In genomic region chr1:36847761-36848160, GRCh38 we compare ENCODE assay signal across 1 cellular context.
TF ChIP-seq lines count a peak whose summit lies in the region.

No MANE protein-coding gene starts in this region.

TF ChIP-seq in HEK293, 187 proteins besides CTCF, POLR2A, EP300 and RAD21 (continued from another document):
- TF ChIP-seq ZNF518A (tag by site-specific recombination; conservative IDR thresholded peaks at IDR 0.05; ENCODE audit: low read depth), result no peak
